ENCODE assay signal across 26 cellular contexts in genomic region chr1:111576547-111576946, GRCh38. TPM values are rescaled to one million over a fixed set of nuclear protein-coding genes. Genes with fewer than 3 reads are reported as not detected.
DNase-seq lines count a peak whose midpoint lies in the region; TF ChIP-seq lines count a peak whose summit lies in the region.
"Had no signal": no experiment of that assay in that cellular context is flagged by ENCODE, and none has a peak within 500 bp of the region (broad histone marks: within the 10 kb centered on the region; RNA-seq: fewer than 3 reads in every experiment).

No MANE protein-coding gene starts in this region.

- H3K4me3 Mint-ChIP-seq in activated naive CD8-positive, alpha-beta T cell treated with anti-CD3 and anti-CD28 coated beads for 36 hours: no peak overlapping the region
- H3K4me3 Mint-ChIP-seq: activated CD4-positive, alpha-beta T cell treated with anti-CD3 and anti-CD28 coated beads, Interleukin-2, amount 10 ng/mL, durations not matched to agents 24 days and 14 days; activated naive CD4-positive, alpha-beta T cell treated with anti-CD3 and anti-CD28 coated beads, Interleukin-2, amount 10 ng/mL, durations not matched to agents 7 days and 5 days; activated T-cell treated with anti-CD3 and anti-CD28 coated beads, Interleukin-2, amount 50 U/mL, for 72 hours; memory B cell; T-helper 1 cell treated with Interleukin-12 subunit alpha and Interleukin-12 subunit beta and Interleukin-4 antibody, amounts not matched to agents 30 μg/mL and 1 μg/mL, for 36 hours had no signal

- H3K4me1 Mint-ChIP-seq in activated naive CD8-positive, alpha-beta T cell treated with anti-CD3 and anti-CD28 coated beads for 36 hours: peaks cover 2% of the 10 kb centered on the region
- H3K4me1 Mint-ChIP-seq: activated naive CD4-positive, alpha-beta T cell treated with anti-CD3 and anti-CD28 coated beads, Interleukin-2, amount 10 ng/mL, durations not matched to agents 7 days and 5 days; memory B cell had no signal

- TF ChIP-seq CTCF in HEK293 (tag by site-specific recombination; IDR thresholded peaks at IDR 0.05): no peak
- no peak for TF ChIP-seq CTCF in hepatocyte (IDR thresholded peaks at IDR 0.05; ENCODE audit: poor library complexity)
- no peak for TF ChIP-seq CTCF in parathyroid adenoma (IDR thresholded peaks at IDR 0.05)

- no peak overlapping the region for H2BK15ac ChIP-seq in mesendoderm (replicated peaks; ENCODE audit: low read depth)

- H3K9me2 ChIP-seq in hepatocyte (replicated peaks; ENCODE audit: insufficient read depth): no peaks in the 10 kb centered on the region

- H3K36me3 ChIP-seq in HEK293 (ENCODE audit: control insufficient read depth in 2 of 2, insufficient read depth in 1 of 2, low read length in 2 of 2) (no peaks in the 10 kb centered on the region), hepatocyte (replicated peaks; ENCODE audit: insufficient read depth, low read depth) (no peaks in the 10 kb centered on the region), parathyroid adenoma (ENCODE audit: control insufficient read depth, insufficient read depth, low read length) (no peaks in the 10 kb centered on the region), mesendoderm (ENCODE audit: control insufficient read depth, insufficient read depth, low read length) (no peaks in the 10 kb centered on the region)
- H3K36me3 ChIP-seq: esophagus squamous epithelium, gastrocnemius medialis, thyroid gland, WERI-Rb-1 had no signal

- no peak overlapping the region for H4K5ac ChIP-seq in mesendoderm (ENCODE audit: low read length)

- H3K4me1 ChIP-seq in HEK293 (ENCODE audit: control insufficient read depth, insufficient read depth, low read length) (no peaks in the 10 kb centered on the region), hepatocyte (ENCODE audit: insufficient read depth) (no peaks in the 10 kb centered on the region), parathyroid adenoma (peaks cover 2% of the 10 kb centered on the region), mesendoderm (ENCODE audit: control insufficient read depth, low read depth, low read length) (no peaks in the 10 kb centered on the region)
- H3K4me1 ChIP-seq: gastrocnemius medialis had no signal

- no peak overlapping the region for H4K8ac ChIP-seq in mesendoderm (ENCODE audit: low read depth, low read length)

- no peaks in the 10 kb centered on the region for H3K9me3 Mint-ChIP-seq in activated naive CD8-positive, alpha-beta T cell treated with anti-CD3 and anti-CD28 coated beads for 36 hours
- H3K9me3 Mint-ChIP-seq: activated naive CD4-positive, alpha-beta T cell treated with anti-CD3 and anti-CD28 coated beads, Interleukin-2, amount 10 ng/mL, durations not matched to agents 7 days and 5 days; activated T-cell treated with anti-CD3 and anti-CD28 coated beads, Interleukin-2, amount 50 U/mL, for 72 hours; memory B cell; T-helper 1 cell treated with Interleukin-12 subunit alpha and Interleukin-12 subunit beta and Interleukin-4 antibody, amounts not matched to agents 30 μg/mL and 1 μg/mL, for 36 hours had no signal

- no peaks in the 10 kb centered on the region for H3K79me1 ChIP-seq in mesendoderm (ENCODE audit: low read length)

- H3K4me3 ChIP-seq in HEK293 (ENCODE audit: low read depth, low read length) (no peak overlapping the region), hepatocyte (no peak overlapping the region), parathyroid adenoma (ENCODE audit: low read depth, low read length) (no peak overlapping the region), mesendoderm (ENCODE audit: low read length) (no peak overlapping the region)
- H3K4me3 ChIP-seq: coronary artery, esophagus squamous epithelium, gastrocnemius medialis, thyroid gland had no signal

- no peak overlapping the region for H2AK5ac ChIP-seq in mesendoderm (ENCODE audit: low read length)

- peak overlapping the region; percentile 20 for H3K4me2 ChIP-seq in hepatocyte
- H3K4me2 ChIP-seq in parathyroid adenoma (ENCODE audit: low read length): no peak overlapping the region
- H3K4me2 ChIP-seq in mesendoderm (ENCODE audit: low read length): no peak overlapping the region

- H3K9ac ChIP-seq in parathyroid adenoma: no peak overlapping the region
- no peak overlapping the region for H3K9ac ChIP-seq in mesendoderm (ENCODE audit: low read length)

- no peak overlapping the region for H2BK5ac ChIP-seq in mesendoderm (ENCODE audit: low read length)

- POLR2A ChIA-PET in HEK293 (lab: Yijun Ruan, JAX): no interaction called here

- H3K27ac Mint-ChIP-seq in activated naive CD8-positive, alpha-beta T cell treated with anti-CD3 and anti-CD28 coated beads for 36 hours: no peak overlapping the region
- H3K27ac Mint-ChIP-seq: activated CD4-positive, alpha-beta T cell treated with anti-CD3 and anti-CD28 coated beads, Interleukin-2, amount 10 ng/mL, durations not matched to agents 24 days and 14 days; activated naive CD4-positive, alpha-beta T cell treated with anti-CD3 and anti-CD28 coated beads, Interleukin-2, amount 10 ng/mL, durations not matched to agents 7 days and 5 days; activated T-cell treated with anti-CD3 and anti-CD28 coated beads, Interleukin-2, amount 50 U/mL, for 72 hours; memory B cell; T-helper 1 cell treated with Interleukin-12 subunit alpha and Interleukin-12 subunit beta and Interleukin-4 antibody, amounts not matched to agents 30 μg/mL and 1 μg/mL, for 36 hours had no signal

- H3K27ac ChIP-seq in HEK293 (ENCODE audit: extremely low read depth, low read depth, low read length): no peak overlapping the region
- H3K27ac ChIP-seq in hepatocyte: peak overlapping the region; percentile 33
- H3K27ac ChIP-seq in parathyroid adenoma: no peak overlapping the region
- no peak overlapping the region for H3K27ac ChIP-seq in mesendoderm (ENCODE audit: low read depth, low read length)
- H3K27ac ChIP-seq: coronary artery, esophagus squamous epithelium, gastrocnemius medialis, thyroid gland, WERI-Rb-1 had no signal

- H2AFZ ChIP-seq in hepatocyte: no peak overlapping the region
- peak overlapping the region; percentile 27 for H2AFZ ChIP-seq in parathyroid adenoma

- no peaks in the 10 kb centered on the region for H3K27me3 Mint-ChIP-seq in activated naive CD8-positive, alpha-beta T cell treated with anti-CD3 and anti-CD28 coated beads for 36 hours
- H3K27me3 Mint-ChIP-seq: activated CD4-positive, alpha-beta T cell treated with anti-CD3 and anti-CD28 coated beads, Interleukin-2, amount 10 ng/mL, durations not matched to agents 24 days and 14 days; memory B cell had no signal

- H3K79me2 ChIP-seq in hepatocyte (no peaks in the 10 kb centered on the region), parathyroid adenoma (no peaks in the 10 kb centered on the region), mesendoderm (ENCODE audit: control insufficient read depth, insufficient read depth, low read length) (no peaks in the 10 kb centered on the region)

- no peaks in the 10 kb centered on the region for H3K27me3 ChIP-seq in hepatocyte
- H3K27me3 ChIP-seq in parathyroid adenoma (ENCODE audit: control insufficient read depth, insufficient read depth, low read length): no peaks in the 10 kb centered on the region
- H3K27me3 ChIP-seq in mesendoderm (ENCODE audit: insufficient read depth, low read length, poor library complexity): no peaks in the 10 kb centered on the region
- H3K27me3 ChIP-seq: esophagus squamous epithelium, gastrocnemius medialis, thyroid gland had no signal

- no peaks in the 10 kb centered on the region for H3K36me3 Mint-ChIP-seq in activated naive CD8-positive, alpha-beta T cell treated with anti-CD3 and anti-CD28 coated beads for 36 hours
- H3K36me3 Mint-ChIP-seq: activated naive CD4-positive, alpha-beta T cell treated with anti-CD3 and anti-CD28 coated beads, Interleukin-2, amount 10 ng/mL, durations not matched to agents 7 days and 5 days; memory B cell had no signal

- no peak overlapping the region for H3K4ac ChIP-seq in mesendoderm (ENCODE audit: low read depth, low read length)

- H3K9me3 ChIP-seq in HEK293 (ENCODE audit: control insufficient read depth, insufficient read depth, low read depth, low read length) (no peaks in the 10 kb centered on the region), hepatocyte (ENCODE audit: low read depth) (no peaks in the 10 kb centered on the region), parathyroid adenoma (ENCODE audit: control insufficient read depth, low read length) (no peaks in the 10 kb centered on the region)
- H3K9me3 ChIP-seq: esophagus squamous epithelium, gastrocnemius medialis, thyroid gland had no signal

- WGBS in hepatocyte (ENCODE audit: low lambda C conversion rate, missing lambda C conversion rate): 47% methylated on average over 7 of the region's 7 CpGs
- WGBS in mesendoderm (ENCODE audit: extremely low coverage, insufficient coverage, low lambda C conversion rate): no CpG with 5 or more reads among the region's 7 CpGs

- no peak overlapping the region for H3K23ac ChIP-seq in mesendoderm (ENCODE audit: low read length)

- no peak overlapping the region for H3K18ac ChIP-seq in mesendoderm (ENCODE audit: low read length)

- no peak overlapping the region for H3K56ac ChIP-seq in mesendoderm (ENCODE audit: low read length)

- DNase-seq in NCI-H2196 (lab: John Stamatoyannopoulos, UW; ENCODE audit: unreplicated experiment) (peak; percentile 44), hepatocyte (ENCODE audit: low spot score) (peak; percentile 58), inferior parietal cortex (ENCODE audit: extremely low spot score) (no peak), mesendoderm (no peak)
- no peak for DNase-seq in activated naive CD8-positive, alpha-beta T cell treated with anti-CD3 and anti-CD28 coated beads for 36 hours
- no peak for DNase-seq in central memory CD4-positive, alpha-beta T cell
- DNase-seq: activated CD4-positive, alpha-beta T cell treated with anti-CD3 and anti-CD28 coated beads, Interleukin-2, amount 10 ng/mL, durations not matched to agents 24 days and 14 days; activated naive CD4-positive, alpha-beta T cell treated with anti-CD3 and anti-CD28 coated beads, Interleukin-2, amount 10 ng/mL, durations not matched to agents 7 days and 5 days; activated T-cell treated with anti-CD3 and anti-CD28 coated beads, Interleukin-2, amount 50 U/mL, for 72 hours; amygdala; C1 segment of cervical spinal cord; esophagus squamous epithelium; gastrocnemius medialis; KBM-7; NCI-H1417 treated with DMSO at 0.1 percent for 48 hours; NCI-H524; retina; stimulated activated CD4-positive, alpha-beta T cell treated with anti-CD3 and anti-CD28 coated beads, Interleukin-12 subunit alpha, Interleukin-12 subunit beta, amount 100 ng/mL, for 4 hours; stimulated activated naive CD8-positive, alpha-beta T cell treated with anti-CD3 and anti-CD28 coated beads, Interleukin-15, Interleukin-2, amounts not matched to agents 100 U/mL and 50 U/mL, for 24 hours; thyroid gland; WERI-Rb-1 had no signal

- no peaks in the 10 kb centered on the region for H4K20me1 ChIP-seq in hepatocyte (ENCODE audit: insufficient read depth, poor library complexity, severe bottlenecking)

- no peak overlapping the region for H2BK120ac ChIP-seq in mesendoderm (ENCODE audit: low read depth, low read length)

- CTCF ChIA-PET in HEK293 (lab: Yijun Ruan, JAX): interaction anchor here (0.5 to 1.9 kb wide), 2 partner anchors 17 to 68 kb away, joined by 3 to 9 read pairs; no protein-coding TSS in a partner anchor

RNA-seq across cellular contexts. Expression of gene RAP1A, which starts 43.0 kb away (rescaled TPM):
- 49.6 and 56.2 TPM in 2 replicates for total RNA-seq in hepatocyte
- polyA plus RNA-seq in hepatocyte: 34.2 and 48.8 TPM in 2 replicates
- 46.5 TPM for polyA plus RNA-seq in mesendoderm (2013, experiment 1 of 2)
- polyA plus RNA-seq in mesendoderm (2013, experiment 2 of 2): 49.2 TPM
- 100 to 1,000 TPM; 150 to 154 TPM for total RNA-seq in activated naive CD8-positive, alpha-beta T cell treated with anti-CD3 and anti-CD28 coated beads for 36 hours

Comparison
In these comparisons a context has a peak if more than half of its experiments do, and no peak if none do; other contexts are left out.
1. DNase-seq: peak in NCI-H2196 (single experiment) and hepatocyte (single experiment); none in inferior parietal cortex (single experiment), mesendoderm (single experiment), activated naive CD8-positive, alpha-beta T cell treated with anti-CD3 and anti-CD28 coated beads for 36 hours (single experiment) and central memory CD4-positive, alpha-beta T cell (single experiment).